Comparison of ENCODE assay signal across 10 cellular contexts in genomic region chr10:69215405-69216176, GRCh38. TPM values are rescaled to one million over a fixed set of nuclear protein-coding genes. Genes with fewer than 3 reads are reported as not detected.
DNase-seq lines count a peak whose midpoint lies in the region; ATAC-seq and TF ChIP-seq lines count a peak whose summit lies in the region.
"Had no signal": no experiment of that assay in that cellular context is flagged by ENCODE, and none has a peak within 500 bp of the region (broad histone marks: within the 10 kb centered on the region; RNA-seq: fewer than 3 reads in every experiment).

No MANE protein-coding gene starts in this region.

- H3K27ac Mint-ChIP-seq in activated T-helper 2 cell treated with anti-CD3 and anti-CD28 coated beads, Interferon-gamma antibody, Interleukin-2, Interleukin-4, amounts not matched to agents 10 μg/mL and 5 μg/mL and 100 μg/mL, durations not matched to agents 14 hours and 24 hours and 36 hours: peak overlapping the region; percentile 77

- H3K27ac ChIP-seq in KOPT-K1 (ENCODE audit: low read depth, low read length, poor library complexity, severe bottlenecking) (peak overlapping the region; percentile 34), neutrophil (peak overlapping the region; percentile 60), substantia nigra (ENCODE audit: low read depth, low read length, poor library complexity, severe bottlenecking) (no peak overlapping the region), ovary (no peak overlapping the region), left lung (peak overlapping the region in 1 of 2 donors; percentile 57)
- H3K27ac ChIP-seq: ascending aorta had no signal

- H3K27me3 ChIP-seq in neutrophil: no peaks in the 10 kb centered on the region
- H3K27me3 ChIP-seq in ovary: no peaks in the 10 kb centered on the region
- H3K27me3 ChIP-seq in left lung: no peaks in the 10 kb centered on the region
- H3K27me3 ChIP-seq: ascending aorta had no signal

- ATAC-seq in left lung: no peak

- H3K9me3 Mint-ChIP-seq in activated T-helper 2 cell treated with anti-CD3 and anti-CD28 coated beads, Interferon-gamma antibody, Interleukin-2, Interleukin-4, amounts not matched to agents 10 μg/mL and 5 μg/mL and 100 μg/mL, durations not matched to agents 14 hours and 24 hours and 36 hours: peaks cover 5% of the 10 kb centered on the region

- H3K4me1 Mint-ChIP-seq in activated T-helper 2 cell treated with anti-CD3 and anti-CD28 coated beads, Interferon-gamma antibody, Interleukin-2, Interleukin-4, amounts not matched to agents 10 μg/mL and 5 μg/mL and 100 μg/mL, durations not matched to agents 14 hours and 24 hours and 36 hours (ENCODE audit: low read depth): peaks cover 44% of the 10 kb centered on the region

- no peaks in the 10 kb centered on the region for H3K27me3 Mint-ChIP-seq in activated T-helper 2 cell treated with anti-CD3 and anti-CD28 coated beads, Interferon-gamma antibody, Interleukin-2, Interleukin-4, amounts not matched to agents 10 μg/mL and 5 μg/mL and 100 μg/mL, durations not matched to agents 14 hours and 24 hours and 36 hours (ENCODE audit: low read depth)

- H3K9me3 ChIP-seq in KOPT-K1 (ENCODE audit: insufficient read depth, low read length, poor library complexity, severe bottlenecking) (no peaks in the 10 kb centered on the region), neutrophil (no peaks in the 10 kb centered on the region), ovary (no peaks in the 10 kb centered on the region), left lung (no peaks in the 10 kb centered on the region)
- H3K9me3 ChIP-seq: ascending aorta had no signal

- TF ChIP-seq POLR2A in ovary (IDR thresholded peaks at IDR 0.05): no peak

- H3K4me3 ChIP-seq in neutrophil (ENCODE audit: low read depth in 1 of 2, low read length in 1 of 2): peak overlapping the region in 1 of 2 experiments; percentile 25
- no peak overlapping the region for H3K4me3 ChIP-seq in ovary
- H3K4me3 ChIP-seq in left lung: no peak overlapping the region
- H3K4me3 ChIP-seq: ascending aorta had no signal

- DNase-seq in NOMO-1 treated with DMSO at 0.1 percent for 48 hours (lab: John Stamatoyannopoulos, UW; ENCODE audit: unreplicated experiment): peak; percentile 45
- no peak for DNase-seq in NOMO-1 treated with dmso at 0.1 percent for 144 hours (lab: John Stamatoyannopoulos, UW; ENCODE audit: unreplicated experiment)
- DNase-seq in activated T-helper 2 cell treated with anti-CD3 and anti-CD28 coated beads, Interferon-gamma antibody, Interleukin-2, Interleukin-4, amounts not matched to agents 10 μg/mL and 5 μg/mL and 100 μg/mL, durations not matched to agents 14 hours and 24 hours and 36 hours (ENCODE audit: low spot score): no peak
- DNase-seq in substantia nigra (lab: John Stamatoyannopoulos, UW): no peak
- no peak for DNase-seq in ovary
- DNase-seq in left lung: no peak
- DNase-seq: KG1 had no signal

- H3K4me1 ChIP-seq in neutrophil (ENCODE audit: control insufficient read depth in 1 of 2, insufficient read depth in 1 of 2, low read depth in 1 of 2, low read length in 1 of 2) (peaks cover 16 to 20% of the 10 kb centered on the region in 2 experiments), ovary (ENCODE audit: insufficient read depth) (no peaks in the 10 kb centered on the region), left lung (peaks cover 0 to 30% of the 10 kb centered on the region in 2 donors)
- H3K4me1 ChIP-seq: ascending aorta had no signal

- peak overlapping the region; percentile 28 for H3K4me3 Mint-ChIP-seq in activated T-helper 2 cell treated with anti-CD3 and anti-CD28 coated beads, Interferon-gamma antibody, Interleukin-2, Interleukin-4, amounts not matched to agents 10 μg/mL and 5 μg/mL and 100 μg/mL, durations not matched to agents 14 hours and 24 hours and 36 hours (ENCODE audit: low read depth)

- H3K36me3 Mint-ChIP-seq in activated T-helper 2 cell treated with anti-CD3 and anti-CD28 coated beads, Interferon-gamma antibody, Interleukin-2, Interleukin-4, amounts not matched to agents 10 μg/mL and 5 μg/mL and 100 μg/mL, durations not matched to agents 14 hours and 24 hours and 36 hours (ENCODE audit: low read depth): peaks cover 3% of the 10 kb centered on the region

- TF ChIP-seq CTCF in neutrophil (IDR thresholded peaks at IDR 0.05) (no peak), ovary (IDR thresholded peaks at IDR 0.05) (no peak), left lung (IDR thresholded peaks at IDR 0.05) (no peak)

- H3K36me3 ChIP-seq in KOPT-K1 (ENCODE audit: insufficient read depth, low read length) (no peaks in the 10 kb centered on the region), neutrophil (no peaks in the 10 kb centered on the region), ovary (no peaks in the 10 kb centered on the region), left lung (no peaks in the 10 kb centered on the region)
- H3K36me3 ChIP-seq: ascending aorta had no signal

- WGBS in ovary, 3 donors: 24 to 40% (median 25%) methylated on average over 10 of the region's 10 CpGs

- intact Hi-C loops in activated T-helper 2 cell treated with anti-CD3 and anti-CD28 coated beads, Interferon-gamma antibody, Interleukin-2, Interleukin-4, amounts not matched to agents 10 μg/mL and 5 μg/mL and 100 μg/mL, durations not matched to agents 14 hours and 24 hours and 36 hours (cut with micrococcal nuclease): no loop called here
- intact Hi-C loops in ovary (cut with DNase I) (no loop called here), left lung (cut with DNase I) (no loop called here)

- no peak for TF ChIP-seq EP300 in ovary (IDR thresholded peaks at IDR 0.05)

RNA-seq across cellular contexts. Expression of gene HKDC1, which starts 4.5 kb away (rescaled TPM):
- total RNA-seq in activated T-helper 2 cell treated with anti-CD3 and anti-CD28 coated beads, Interferon-gamma antibody, Interleukin-2, Interleukin-4, amounts not matched to agents 10 μg/mL and 5 μg/mL and 100 μg/mL, durations not matched to agents 14 hours and 24 hours and 36 hours: 0.09 and 0.11 TPM in 2 replicates
- total RNA-seq in ovary: 1 to 10 TPM in 2 of 7 donors, under 1 TPM in 3, not detected in 2; 0.83 to 6.4 (median 0.94) TPM
- polyA plus RNA-seq in ovary: 1 to 10 TPM in 1 of 2 donors, under 1 TPM in 1; 0.01 to 1.1 TPM
- total RNA-seq in left lung: 1 to 10 TPM; 4.5 to 9.7 TPM
- total RNA-seq: ascending aorta had no signal

RNA-seq across cellular contexts. Expression of gene SUPV3L1, which starts 35.6 kb away (rescaled TPM):
- total RNA-seq in activated T-helper 2 cell treated with anti-CD3 and anti-CD28 coated beads, Interferon-gamma antibody, Interleukin-2, Interleukin-4, amounts not matched to agents 10 μg/mL and 5 μg/mL and 100 μg/mL, durations not matched to agents 14 hours and 24 hours and 36 hours: 52.8 and 53.1 TPM in 2 replicates
- total RNA-seq in ovary (10 to 100 TPM; 21.7 to 39.8 (median 28.4) TPM), left lung (10 to 100 TPM; 15.8 to 22.3 TPM)
- polyA plus RNA-seq in ovary: 10 to 100 TPM; 23.6 to 35.0 TPM

Comparison
In these comparisons a context has a peak if more than half of its experiments do, and no peak if none do; other contexts are left out.
1. H3K27ac ChIP-seq: peak in KOPT-K1 (single experiment) and neutrophil (single experiment); none in substantia nigra (single experiment) and ovary (0 of 2).